ENCODE assay signal across 1 cellular context in genomic region chr12:38456769-38457168, GRCh38.
TF ChIP-seq lines count a peak whose summit lies in the region.

No MANE protein-coding gene starts in this region.

TF ChIP-seq in GM23338, 12 proteins besides CTCF, POLR2A, EP300 and RAD21 (continued from another document):
- no peak for TF ChIP-seq ZNF462 (CRISPR knock-in tag; IDR thresholded peaks at IDR 0.05)
- no peak for TF ChIP-seq ZNF331 (CRISPR knock-in tag; IDR thresholded peaks at IDR 0.05; ENCODE audit: low read depth)
- TF ChIP-seq EZH2 (IDR thresholded peaks at IDR 0.05; ENCODE audit: low read depth, unreplicated experiment) = no peak
